Comparison of ENCODE assay signal across 13 cellular contexts in genomic region chr9:93568169-93568568, GRCh38.
"Had no signal": no experiment of that assay in that cellular context is flagged by ENCODE, and none has a peak within 500 bp of the region (broad histone marks: within the 10 kb centered on the region; RNA-seq: fewer than 3 reads in every experiment).

No MANE protein-coding gene starts in this region.

- H3K4me1 ChIP-seq: prostate gland had no signal

- H3K4me3 ChIP-seq: prostate gland, SJSA1 had no signal

- H3K27me3 ChIP-seq: SJSA1, testis had no signal

- DNase-seq: activated gamma-delta T cell treated with Interleukin-2 at 50 U/mL for 16 hours; activated naive CD8-positive, alpha-beta T cell treated with anti-CD3 and anti-CD28 coated beads, Interleukin-2, amount 10 ng/mL, durations not matched to agents 7 days and 5 days; aorta; effector CD4-positive, alpha-beta T cell; foreskin melanocyte; left ventricle myocardium superior; stimulated activated CD4-positive, alpha-beta T cell treated with anti-CD3 and anti-CD28 coated beads, Interleukin-2, amount 100 ng/mL, for 48 hours; stimulated activated naive CD8-positive, alpha-beta T cell treated with anti-CD3 and anti-CD28 coated beads, Interleukin-15, Interleukin-2, amounts not matched to agents 100 U/mL and 50 U/mL, for 24 hours; SW 1271; T-helper 9 cell; testis had no signal

- H3K9me3 ChIP-seq: prostate gland, testis had no signal

- H3K27ac ChIP-seq: SJSA1 had no signal

- ATAC-seq: left ventricle myocardium superior; stimulated activated naive CD8-positive, alpha-beta T cell treated with anti-CD3 and anti-CD28 coated beads, Interleukin-15, Interleukin-2, amounts not matched to agents 100 U/mL and 50 U/mL, for 24 hours had no signal

- H3K27me3 Mint-ChIP-seq: activated naive CD8-positive, alpha-beta T cell treated with anti-CD3 and anti-CD28 coated beads, Interleukin-2, amount 10 ng/mL, durations not matched to agents 7 days and 5 days had no signal
